8 cellular contexts compared by ENCODE assay signal in the genomic region with DNA sequence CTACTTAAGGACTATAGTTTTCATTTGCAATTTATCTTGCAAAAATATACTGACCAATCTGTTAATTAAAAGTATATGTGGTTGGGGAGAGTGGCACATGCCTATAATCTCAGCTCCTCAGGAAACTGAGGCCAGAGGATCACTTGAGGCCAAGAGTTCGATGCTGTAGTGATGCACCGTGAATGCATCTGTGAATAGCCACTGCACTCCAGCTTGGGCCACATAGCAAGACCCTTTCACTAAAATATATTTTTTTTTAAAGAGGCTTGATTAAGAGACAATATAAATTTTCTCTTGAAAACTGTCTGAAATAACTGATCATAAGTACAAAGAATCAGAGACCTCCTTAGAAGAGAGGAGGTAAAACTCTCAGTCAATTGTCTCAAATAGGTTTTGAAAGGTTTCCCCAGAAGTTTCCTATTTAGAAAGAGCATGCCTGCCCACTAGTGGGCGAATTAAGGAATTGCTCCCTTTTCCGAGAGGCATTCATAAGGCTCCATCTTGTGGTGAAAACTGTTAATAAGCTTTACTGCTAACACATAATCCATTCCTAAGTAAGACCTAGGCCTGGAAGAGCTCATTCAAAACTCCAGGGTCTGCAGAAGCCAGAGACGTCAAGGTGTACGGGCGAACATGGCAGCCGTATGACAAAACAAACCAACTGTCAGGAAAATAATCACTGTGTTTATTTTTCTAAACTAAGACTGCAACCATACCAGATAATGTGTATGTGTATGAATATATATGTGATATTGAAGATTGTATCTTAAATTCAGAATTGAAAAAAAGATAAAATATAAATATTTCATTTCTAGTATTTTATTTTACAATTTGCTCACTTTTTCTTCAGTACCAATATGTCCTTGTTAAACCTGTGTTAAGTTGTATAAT. TPM values are rescaled to one million over a fixed set of nuclear protein-coding genes. Genes with fewer than 3 reads are reported as not detected.
DNase-seq lines count a peak whose midpoint lies in the region; ATAC-seq and TF ChIP-seq lines count a peak whose summit lies in the region.

No MANE protein-coding gene starts in this region.

- no peaks in the 10 kb centered on the region for H3K36me3 Mint-ChIP-seq in activated CD8-positive, alpha-beta memory T cell treated with anti-CD3 and anti-CD28 coated beads, Interleukin-2, amount 10 ng/mL, durations not matched to agents 7 days and 5 days
- no peaks in the 10 kb centered on the region for H3K36me3 Mint-ChIP-seq in naive thymus-derived CD8-positive, alpha-beta T cell

- peak overlapping the region; percentile 11; the same call in 1 of the 2 replicates for H3K9ac ChIP-seq in DND-41 (ENCODE audit: low read depth, low read length)

- H3K4me1 Mint-ChIP-seq in activated CD8-positive, alpha-beta memory T cell treated with anti-CD3 and anti-CD28 coated beads, Interleukin-2, amount 10 ng/mL, durations not matched to agents 7 days and 5 days = no peaks in the 10 kb centered on the region
- peaks cover 0 to 2% (median 0%) of the 10 kb centered on the region in 4 donors for H3K4me1 Mint-ChIP-seq in naive thymus-derived CD8-positive, alpha-beta T cell

- POLR2A ChIA-PET in naive thymus-derived CD8-positive, alpha-beta T cell (lab: Charles Lee) = no interaction called here

- H3K27ac Mint-ChIP-seq in activated CD8-positive, alpha-beta memory T cell treated with anti-CD3 and anti-CD28 coated beads, Interleukin-2, amount 10 ng/mL, durations not matched to agents 7 days and 5 days = no peak overlapping the region
- H3K27ac Mint-ChIP-seq in naive thymus-derived CD8-positive, alpha-beta T cell = no peak overlapping the region

- H3K4me1 ChIP-seq in DND-41 (ENCODE audit: insufficient read depth, low read length) = peaks cover 19% of the 10 kb centered on the region

- H3K9me3 Mint-ChIP-seq in activated CD8-positive, alpha-beta memory T cell treated with anti-CD3 and anti-CD28 coated beads, Interleukin-2, amount 10 ng/mL, durations not matched to agents 7 days and 5 days (ENCODE audit: low read depth) = no peaks in the 10 kb centered on the region
- H3K9me3 Mint-ChIP-seq in naive thymus-derived CD8-positive, alpha-beta T cell = no peaks in the 10 kb centered on the region

- H3K4me2 ChIP-seq in DND-41 (ENCODE audit: insufficient read depth, low read length) = no peak overlapping the region

- no peak overlapping the region for H3K4me3 ChIP-seq in DND-41 (ENCODE audit: low read depth in 1 of 2, low read length in 2 of 2)
- no peak overlapping the region for H3K4me3 ChIP-seq in epithelial cell of proximal tubule (ENCODE audit: low read depth, low read length)

- DNase-seq in DND-41 = peak; percentile 78
- DNase-seq in HUDEP-2 (lab: John Stamatoyannopoulos, UW; ENCODE audit: unreplicated experiment in 76 of 76) = peak in 53 of 76 experiments; percentile 1 to 77 (median 51)
- peak; percentile 67 for DNase-seq in NOMO-1 treated with DMSO at 0.1 percent for 48 hours (lab: John Stamatoyannopoulos, UW; ENCODE audit: unreplicated experiment)
- peak; percentile 72 for DNase-seq in activated CD8-positive, alpha-beta memory T cell treated with anti-CD3 and anti-CD28 coated beads, Interleukin-2, amount 10 ng/mL, durations not matched to agents 7 days and 5 days
- DNase-seq in epithelial cell of proximal tubule (ENCODE audit: low read depth) = peak; percentile 56
- DNase-seq in naive thymus-derived CD8-positive, alpha-beta T cell = peak; percentile 37 to 82 (median 65)
- DNase-seq in stromal cell of bone marrow (ENCODE audit: low read depth) = peak; percentile 65

- ATAC-seq in DND-41 (ENCODE audit: insufficient read depth, low read depth) = peak; percentile 93
- peak; percentile 97 for ATAC-seq in GM21529 (IDR thresholded peaks at IDR 0.05; ENCODE audit: unreplicated experiment)
- peak; percentile 85 for ATAC-seq in activated CD8-positive, alpha-beta memory T cell treated with anti-CD3 and anti-CD28 coated beads, Interleukin-2, amount 10 ng/mL, durations not matched to agents 7 days and 5 days
- ATAC-seq in naive thymus-derived CD8-positive, alpha-beta T cell = peak; percentile 83 to 92

- H3K27me3 ChIP-seq in DND-41 (ENCODE audit: insufficient read depth, low read length, poor library complexity) = no peaks in the 10 kb centered on the region

- no peaks in the 10 kb centered on the region for H4K20me1 ChIP-seq in DND-41 (ENCODE audit: insufficient read depth, low read length)

- H3K4me3 Mint-ChIP-seq in activated CD8-positive, alpha-beta memory T cell treated with anti-CD3 and anti-CD28 coated beads, Interleukin-2, amount 10 ng/mL, durations not matched to agents 7 days and 5 days = no peak overlapping the region
- H3K4me3 Mint-ChIP-seq in naive thymus-derived CD8-positive, alpha-beta T cell = no peak overlapping the region

- no peaks in the 10 kb centered on the region for H3K9me3 ChIP-seq in DND-41 (ENCODE audit: insufficient read depth, low read length, severe bottlenecking)

- no peaks in the 10 kb centered on the region for H3K36me3 ChIP-seq in DND-41 (ENCODE audit: insufficient read depth, low read length)

- H3K27ac ChIP-seq in DND-41 (ENCODE audit: low read length) = peak overlapping the region; percentile 61

- H2AFZ ChIP-seq in DND-41 (ENCODE audit: low read depth, low read length) = no peak overlapping the region

- TF ChIP-seq CTCF in DND-41 (IDR thresholded peaks at IDR 0.05; ENCODE audit: borderline replicate concordance, extremely low read depth, low read length, poor library complexity, severe bottlenecking) = peak; percentile 100
- peak; percentile 100 for TF ChIP-seq CTCF in epithelial cell of proximal tubule (conservative IDR thresholded peaks at IDR 0.05; ENCODE audit: low read depth, low read length)

- no peaks in the 10 kb centered on the region for H3K79me2 ChIP-seq in DND-41 (ENCODE audit: insufficient read depth, low read length)

- CTCF ChIA-PET in activated CD8-positive, alpha-beta memory T cell treated with anti-CD3 and anti-CD28 coated beads, Interleukin-2, amount 10 ng/mL, durations not matched to agents 7 days and 5 days (lab: Charles Lee) = interaction anchor here (0.6 to 9.2 kb wide), 72 partner anchors 9 to 1240 kb away, joined by 3 to 276 read pairs (median 4); a partner anchor contains a TSS

- H3K27me3 Mint-ChIP-seq in activated CD8-positive, alpha-beta memory T cell treated with anti-CD3 and anti-CD28 coated beads, Interleukin-2, amount 10 ng/mL, durations not matched to agents 7 days and 5 days = peaks cover 15% of the 10 kb centered on the region
- peaks cover 0 to 6% (median 3%) of the 10 kb centered on the region in 5 donors for H3K27me3 Mint-ChIP-seq in naive thymus-derived CD8-positive, alpha-beta T cell

RNA-seq across cellular contexts. Expression of a gene that starts 6.8 kb away (rescaled TPM):
- not detected for total RNA-seq in activated CD8-positive, alpha-beta memory T cell treated with anti-CD3 and anti-CD28 coated beads, Interleukin-2, amount 10 ng/mL, durations not matched to agents 7 days and 5 days
- total RNA-seq in epithelial cell of proximal tubule = not detected in 2 replicates
- total RNA-seq in naive thymus-derived CD8-positive, alpha-beta T cell = not detected
- polyA plus RNA-seq in naive thymus-derived CD8-positive, alpha-beta T cell = not detected

RNA-seq across cellular contexts. Expression of a gene that starts 31.8 kb away (rescaled TPM):
- total RNA-seq in activated CD8-positive, alpha-beta memory T cell treated with anti-CD3 and anti-CD28 coated beads, Interleukin-2, amount 10 ng/mL, durations not matched to agents 7 days and 5 days = not detected
- total RNA-seq in epithelial cell of proximal tubule = not detected in 2 replicates
- total RNA-seq in naive thymus-derived CD8-positive, alpha-beta T cell = not detected
- polyA plus RNA-seq in naive thymus-derived CD8-positive, alpha-beta T cell = not detected

RNA-seq across cellular contexts. Expression of a gene that starts 48.2 kb away (rescaled TPM):
- 100 to 1,000 TPM; 335 to 436 TPM for total RNA-seq in activated CD8-positive, alpha-beta memory T cell treated with anti-CD3 and anti-CD28 coated beads, Interleukin-2, amount 10 ng/mL, durations not matched to agents 7 days and 5 days
- total RNA-seq in epithelial cell of proximal tubule = 95.1 and 141 TPM in 2 replicates
- 100 to 1,000 TPM; 278 to 283 TPM for total RNA-seq in naive thymus-derived CD8-positive, alpha-beta T cell
- 100 to 1,000 TPM; 310 to 355 (median 330) TPM for polyA plus RNA-seq in naive thymus-derived CD8-positive, alpha-beta T cell
